ENCODE assay signal across 8 cellular contexts in the genomic region with DNA sequence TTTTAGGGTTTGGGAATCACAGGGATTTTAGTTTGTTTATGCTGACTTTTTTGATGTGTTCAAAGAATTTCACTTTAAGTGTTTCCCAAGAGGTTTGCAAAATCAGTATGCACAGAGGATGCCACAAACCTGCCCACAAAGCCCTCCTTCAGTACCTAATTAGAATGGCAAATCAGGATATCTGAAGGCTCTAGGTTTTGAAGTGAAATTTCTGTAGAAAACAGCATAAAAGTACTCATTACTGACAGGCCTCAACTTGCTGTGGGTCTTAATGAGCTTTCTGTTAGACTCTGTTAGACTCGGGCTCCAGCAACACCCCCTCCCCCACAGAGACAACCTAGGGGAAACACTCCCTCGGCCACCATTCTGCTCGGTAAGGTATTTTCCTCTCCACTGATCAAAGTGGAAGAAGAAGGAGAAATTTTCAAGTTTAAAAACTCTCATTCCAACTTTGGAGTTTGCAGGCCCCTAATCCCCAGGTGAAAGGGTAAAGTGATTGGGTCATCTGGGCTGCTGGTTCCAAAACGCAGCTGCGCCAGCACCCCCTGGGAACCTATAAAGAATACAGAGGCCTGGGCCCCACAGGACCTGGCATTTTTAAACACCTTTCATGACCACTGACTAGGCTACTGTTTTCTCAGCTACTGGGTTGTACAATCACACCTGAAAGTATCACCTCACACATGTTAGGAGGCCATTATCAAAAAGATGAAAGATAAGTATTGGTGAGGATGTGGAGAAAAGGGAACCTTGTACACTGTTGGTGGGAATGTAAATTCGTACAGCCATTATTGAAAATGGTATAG.
DNase-seq lines count a peak whose midpoint lies in the region; ATAC-seq and TF ChIP-seq lines count a peak whose summit lies in the region.

No MANE protein-coding gene starts in this region.

- intact Hi-C loops in Right ventricle myocardium inferior (cut with DNase I): loop anchor here (1.0 to 5.0 kb wide), 2 partner anchors 66 to 117 kb away; a partner anchor contains a TSS

- no peak for TF ChIP-seq POLR2A in GM18505 (IDR thresholded peaks at IDR 0.05; ENCODE audit: borderline replicate concordance, extremely low read depth, insufficient read depth, insufficient read length)

- peak; percentile 65 for ATAC-seq in HG02678 (IDR thresholded peaks at IDR 0.05; ENCODE audit: unreplicated experiment)
- ATAC-seq in Right ventricle myocardium inferior: no peak
- ATAC-seq in GM18505 (IDR thresholded peaks at IDR 0.05; ENCODE audit: unreplicated experiment): no peak

- DNase-seq in NCI-H82 (lab: John Stamatoyannopoulos, UW) (peak; percentile 22), NCI-H82 treated with DMSO at 0.1 percent for 48 hours (lab: John Stamatoyannopoulos, UW; ENCODE audit: unreplicated experiment) (no peak), NCI-H1048 (lab: John Stamatoyannopoulos, UW) (peak; percentile 33), renal cortical epithelial cell (ENCODE audit: low read depth) (peak; percentile 50), Right ventricle myocardium inferior (ENCODE audit: missing footprints) (no peak), dedifferentiated amniotic fluid mesenchymal stem cell (ENCODE audit: extremely low spot score) (no peak)

Comparison
In these comparisons a context has a peak if more than half of its experiments do, and no peak if none do; other contexts are left out.
1. DNase-seq: peak in NCI-H82 (single experiment), NCI-H1048 (single experiment) and renal cortical epithelial cell (single experiment); none in NCI-H82 treated with DMSO at 0.1 percent for 48 hours (single experiment), Right ventricle myocardium inferior (single experiment) and dedifferentiated amniotic fluid mesenchymal stem cell (single experiment).